18 cellular contexts compared by ENCODE assay signal in genomic region chr15:36469567-36469966, GRCh38.
DNase-seq lines count a peak whose midpoint lies in the region; ATAC-seq and TF ChIP-seq lines count a peak whose summit lies in the region.
"Had no signal": no experiment of that assay in that cellular context is flagged by ENCODE, and none has a peak within 500 bp of the region (broad histone marks: within the 10 kb centered on the region; RNA-seq: fewer than 3 reads in every experiment).

No MANE protein-coding gene starts in this region.

- H3K36me3 ChIP-seq in mammary epithelial cell (ENCODE audit: insufficient read depth, low read length) (no peaks in the 10 kb centered on the region), breast epithelium (no peaks in the 10 kb centered on the region), smooth muscle cell (ENCODE audit: low read depth) (no peaks in the 10 kb centered on the region)
- H3K36me3 ChIP-seq: HAP-1, upper lobe of right lung had no signal

- peak overlapping the region; percentile 83 for H2AFZ ChIP-seq in mammary epithelial cell (ENCODE audit: low read depth, low read length)
- H2AFZ ChIP-seq in smooth muscle cell (ENCODE audit: low read depth): no peak overlapping the region

- H3K79me2 ChIP-seq in mammary epithelial cell (ENCODE audit: insufficient read depth, low read length) (no peaks in the 10 kb centered on the region), smooth muscle cell (ENCODE audit: low read depth) (no peaks in the 10 kb centered on the region)

- H4K20me1 ChIP-seq in mammary epithelial cell (ENCODE audit: insufficient read depth, low read length): no peaks in the 10 kb centered on the region
- H4K20me1 ChIP-seq in smooth muscle cell (ENCODE audit: low read depth): no peaks in the 10 kb centered on the region

- in situ Hi-C loops in mammary epithelial cell (cut with MboI; ENCODE audit: low sequenced_read_pairs in 2 of 2) (no loop called here), ACHN (cut with HindIII; ENCODE audit: low pct_ligation_motif_present, low pct_unique_long_range_greater_than_20kb, low sequenced_read_pairs) (no loop called here)

- H3K4me2 ChIP-seq in mammary epithelial cell (ENCODE audit: insufficient read depth, low read depth, low read length) (peak overlapping the region; percentile 67), smooth muscle cell (peak overlapping the region; percentile 74)

- ATAC-seq in GM18867 (IDR thresholded peaks at IDR 0.05; ENCODE audit: unreplicated experiment) (no peak), HG03159 (IDR thresholded peaks at IDR 0.05; ENCODE audit: unreplicated experiment) (no peak)
- ATAC-seq: activated CD4-positive, CD25-positive, alpha-beta regulatory T cell treated with anti-CD3 and anti-CD28 coated beads, Interleukin-2, amount 50 U/mL, for 24 hours; body of pancreas had no signal

- H3K27ac ChIP-seq in mammary epithelial cell (ENCODE audit: insufficient read depth, low read depth, low read length): peak overlapping the region; percentile 59
- H3K27ac ChIP-seq in breast epithelium: no peak overlapping the region
- peak overlapping the region; percentile 82 for H3K27ac ChIP-seq in smooth muscle cell (ENCODE audit: low read depth)
- H3K27ac ChIP-seq: body of pancreas, upper lobe of right lung had no signal

- H3F3A ChIP-seq in smooth muscle cell (ENCODE audit: low read depth): peaks cover 10% of the 10 kb centered on the region

- H3K4me3 ChIP-seq in mammary epithelial cell (replicated peaks in 1 of 3; ENCODE audit: insufficient read depth in 1 of 3, low read depth in 2 of 3, low read length in 3 of 3): no peak overlapping the region
- no peak overlapping the region for H3K4me3 ChIP-seq in breast epithelium
- H3K4me3 ChIP-seq in smooth muscle cell: peak overlapping the region; percentile 8
- H3K4me3 ChIP-seq: body of pancreas, HAP-1, upper lobe of right lung had no signal

- intact Hi-C loops in mammary epithelial cell (cut with micrococcal nuclease) (no loop called here), breast epithelium (cut with DNase I; ENCODE audit: low total_unique reads) (no loop called here)

- no TSS peak for BruUV-seq in mammary epithelial cell (replicated peaks; lab: Mats Ljungman, UMichigan)

- dilution Hi-C loops in mammary epithelial cell (cut with HindIII; ENCODE audit: low sequenced_read_pairs): no loop called here

- no peaks in the 10 kb centered on the region for H3K9me3 ChIP-seq in mammary epithelial cell (replicated peaks; ENCODE audit: insufficient read depth, low read length)
- no peaks in the 10 kb centered on the region for H3K9me3 ChIP-seq in breast epithelium
- H3K9me3 ChIP-seq in smooth muscle cell (replicated peaks; ENCODE audit: low read depth): no peaks in the 10 kb centered on the region
- H3K9me3 ChIP-seq: body of pancreas, HAP-1, upper lobe of right lung had no signal

- H3K9ac ChIP-seq in mammary epithelial cell (ENCODE audit: insufficient read depth, low read length): no peak overlapping the region
- peak overlapping the region; percentile 45 for H3K9ac ChIP-seq in smooth muscle cell (ENCODE audit: low read depth)

- no peak for TF ChIP-seq POLR2A in breast epithelium (IDR thresholded peaks at IDR 0.05)

- 73% methylated on average over 4 of the region's 4 CpGs for WGBS in mammary epithelial cell (ENCODE audit: low coverage, missing lambda C conversion rate)
- 23% methylated on average over 4 of the region's 4 CpGs for WGBS in smooth muscle cell (ENCODE audit: low lambda C conversion rate)

- H3K4me1 ChIP-seq in mammary epithelial cell (ENCODE audit: insufficient read depth, low read length) (peaks cover 19% of the 10 kb centered on the region), breast epithelium (no peaks in the 10 kb centered on the region), smooth muscle cell (ENCODE audit: low read depth) (peaks cover 8% of the 10 kb centered on the region)
- H3K4me1 ChIP-seq: body of pancreas, upper lobe of right lung had no signal

- TF ChIP-seq CTCF in mammary epithelial cell (conservative IDR thresholded peaks at IDR 0.05 in 1 of 2, IDR thresholded peaks at IDR 0.05 in 1 of 2; ENCODE audit: extremely low read depth in 1 of 2, insufficient read depth in 1 of 2, low read depth in 1 of 2, low read length in 2 of 2) (no peak), breast epithelium (IDR thresholded peaks at IDR 0.05) (no peak), smooth muscle cell (IDR thresholded peaks at IDR 0.05; ENCODE audit: borderline replicate concordance, insufficient read depth, poor library complexity, severe bottlenecking) (no peak)

- H3K27me3 ChIP-seq in mammary epithelial cell (ENCODE audit: insufficient read depth, low read length): no peaks in the 10 kb centered on the region
- H3K27me3 ChIP-seq in breast epithelium: no peaks in the 10 kb centered on the region
- H3K27me3 ChIP-seq in smooth muscle cell (ENCODE audit: low read depth): no peaks in the 10 kb centered on the region
- H3K27me3 ChIP-seq: body of pancreas, upper lobe of right lung had no signal

- DNase-seq in mammary epithelial cell (no peak), breast epithelium (ENCODE audit: low spot score in 2 of 2) (no peak), astrocyte of the hippocampus (ENCODE audit: low read depth, low spot score) (peak; percentile 86), hepatic stellate cell (ENCODE audit: low spot score) (peak; percentile 4), smooth muscle cell (lab: John Stamatoyannopoulos, UW; ENCODE audit: unreplicated experiment) (no peak), ACHN (no peak)
- DNase-seq: 8988T; activated effector memory CD4-positive, alpha-beta T cell treated with anti-CD3 and anti-CD28 coated beads, Interleukin-2, amount 50 U/mL, for 16 hours; body of pancreas; CD4-positive, alpha-beta T cell; left ventricle myocardium superior; naive B cell; Right ventricle myocardium superior; upper lobe of right lung had no signal

- CTCF ChIA-PET in mammary epithelial cell (lab: Charles Lee; ENCODE audit: low non-redundant PET): no interaction called here

Comparison
In these comparisons a context has a peak if more than half of its experiments do, and no peak if none do; other contexts are left out.
1. H3K27ac ChIP-seq: peak in mammary epithelial cell (single experiment) and smooth muscle cell (single experiment); none in breast epithelium (0 of 2).
2. DNase-seq: peak in astrocyte of the hippocampus (single experiment) and hepatic stellate cell (single experiment); none in mammary epithelial cell (single experiment), breast epithelium (0 of 2), smooth muscle cell (single experiment) and ACHN (single experiment).